7 cellular contexts compared by ENCODE assay signal in genomic region chr19:1567116-1567847, GRCh38. TPM values are rescaled to one million over a fixed set of nuclear protein-coding genes. Genes with fewer than 3 reads are reported as not detected.
DNase-seq lines count a peak whose midpoint lies in the region; ATAC-seq and TF ChIP-seq lines count a peak whose summit lies in the region.

No MANE protein-coding gene starts in this region.

- H3K27me3 Mint-ChIP-seq in activated CD4-positive, alpha-beta memory T cell treated with anti-CD3 and anti-CD28 coated beads for 36 hours, result peaks cover 7% of the 10 kb centered on the region

- H3K4me3 Mint-ChIP-seq in activated CD4-positive, alpha-beta memory T cell treated with anti-CD3 and anti-CD28 coated beads for 36 hours, result peak overlapping the region; percentile 43

- TF ChIP-seq CTCF in cardiac muscle cell (IDR thresholded peaks at IDR 0.05; ENCODE audit: low read depth, low read length), result no peak

- H3K27me3 ChIP-seq in cardiac muscle cell, result no peaks in the 10 kb centered on the region

- H3K36me3 ChIP-seq in cardiac muscle cell, result no peaks in the 10 kb centered on the region

- intact Hi-C loops in activated CD4-positive, alpha-beta memory T cell treated with anti-CD3 and anti-CD28 coated beads for 36 hours (cut with micrococcal nuclease), result no loop called here

- no peaks in the 10 kb centered on the region for H3K9me3 Mint-ChIP-seq in activated CD4-positive, alpha-beta memory T cell treated with anti-CD3 and anti-CD28 coated beads for 36 hours

- ATAC-seq in GM19452 (IDR thresholded peaks at IDR 0.05; ENCODE audit: unreplicated experiment), result no peak

- no peaks in the 10 kb centered on the region for H3K9me3 ChIP-seq in cardiac muscle cell (ENCODE audit: low read depth)

- POLR2A ChIA-PET in activated CD4-positive, alpha-beta memory T cell treated with anti-CD3 and anti-CD28 coated beads for 36 hours (lab: Charles Lee), result no interaction called here

- H3K4me1 Mint-ChIP-seq in activated CD4-positive, alpha-beta memory T cell treated with anti-CD3 and anti-CD28 coated beads for 36 hours (ENCODE audit: low read depth), result no peaks in the 10 kb centered on the region

- H3K27ac ChIP-seq in cardiac muscle cell, result peak overlapping the region; percentile 98

- H3K4me1 ChIP-seq in cardiac muscle cell (ENCODE audit: low read depth), result peaks cover 4% of the 10 kb centered on the region

- peak; percentile 28 for DNase-seq in HCEC 1CT
- DNase-seq in activated CD4-positive, alpha-beta memory T cell treated with anti-CD3 and anti-CD28 coated beads for 36 hours, result no peak
- peak in 1 of 2 donors; percentile 57 for DNase-seq in cardiac muscle cell (ENCODE audit: low read depth in 1 of 2, low spot score in 1 of 2)
- no peak for DNase-seq in skeletal muscle cell (ENCODE audit: low read depth)
- no peak for DNase-seq in DMS79 (lab: John Stamatoyannopoulos, UW)
- no peak for DNase-seq in NCI-H187 treated with DMSO at 0.1 percent for 48 hours (lab: John Stamatoyannopoulos, UW)

- CTCF ChIA-PET in activated CD4-positive, alpha-beta memory T cell treated with anti-CD3 and anti-CD28 coated beads for 36 hours (lab: Charles Lee), result no interaction called here

- H3K36me3 Mint-ChIP-seq in activated CD4-positive, alpha-beta memory T cell treated with anti-CD3 and anti-CD28 coated beads for 36 hours, result no peaks in the 10 kb centered on the region

- no peak overlapping the region for H3K27ac Mint-ChIP-seq in activated CD4-positive, alpha-beta memory T cell treated with anti-CD3 and anti-CD28 coated beads for 36 hours

- H3K4me3 ChIP-seq in cardiac muscle cell (peak overlapping the region; percentile 95), skeletal muscle cell (ENCODE audit: low read depth, low read length) (peak overlapping the region; percentile 69)

RNA-seq across cellular contexts. Expression of gene MEX3D, which starts 0.8 kb away (rescaled TPM):
- 1 to 10 TPM; 6.0 to 6.1 TPM for total RNA-seq in activated CD4-positive, alpha-beta memory T cell treated with anti-CD3 and anti-CD28 coated beads for 36 hours
- total RNA-seq in cardiac muscle cell, result 49.7 and 65.6 TPM in 2 replicates
- 4.4 and 4.5 TPM in 2 replicates for polyA plus RNA-seq in cardiac muscle cell

RNA-seq across cellular contexts. Expression of gene MBD3, which starts 25.4 kb away (rescaled TPM):
- total RNA-seq in activated CD4-positive, alpha-beta memory T cell treated with anti-CD3 and anti-CD28 coated beads for 36 hours, result 10 to 100 TPM; 67.7 to 71.4 TPM
- 171 and 179 TPM in 2 replicates for total RNA-seq in cardiac muscle cell
- polyA plus RNA-seq in cardiac muscle cell, result 71.6 and 93.3 TPM in 2 replicates

RNA-seq across cellular contexts. Expression of gene UQCR11, which starts 38.0 kb away (rescaled TPM):
- total RNA-seq in activated CD4-positive, alpha-beta memory T cell treated with anti-CD3 and anti-CD28 coated beads for 36 hours, result 100 to 1,000 TPM; 266 to 277 TPM
- 73.6 and 161 TPM in 2 replicates for total RNA-seq in cardiac muscle cell
- polyA plus RNA-seq in cardiac muscle cell, result 842 and 1,116 TPM in 2 replicates

RNA-seq across cellular contexts. Expression of gene PLK5, which starts 43.4 kb away (rescaled TPM):
- total RNA-seq in activated CD4-positive, alpha-beta memory T cell treated with anti-CD3 and anti-CD28 coated beads for 36 hours, result not detected
- 0.04 and 1.2 TPM in 2 replicates for total RNA-seq in cardiac muscle cell
- 0.54 and 0.87 TPM in 2 replicates for polyA plus RNA-seq in cardiac muscle cell

RNA-seq across cellular contexts. Expression of gene ADAMTSL5, which starts 54.5 kb away (rescaled TPM):
- total RNA-seq in activated CD4-positive, alpha-beta memory T cell treated with anti-CD3 and anti-CD28 coated beads for 36 hours, result 1 to 10 TPM; 1.9 to 3.7 TPM
- 3.9 and 5.7 TPM in 2 replicates for total RNA-seq in cardiac muscle cell
- polyA plus RNA-seq in cardiac muscle cell, result 4.9 and 8.6 TPM in 2 replicates
